Comparison of ENCODE assay signal across 24 cellular contexts in the genomic region with DNA sequence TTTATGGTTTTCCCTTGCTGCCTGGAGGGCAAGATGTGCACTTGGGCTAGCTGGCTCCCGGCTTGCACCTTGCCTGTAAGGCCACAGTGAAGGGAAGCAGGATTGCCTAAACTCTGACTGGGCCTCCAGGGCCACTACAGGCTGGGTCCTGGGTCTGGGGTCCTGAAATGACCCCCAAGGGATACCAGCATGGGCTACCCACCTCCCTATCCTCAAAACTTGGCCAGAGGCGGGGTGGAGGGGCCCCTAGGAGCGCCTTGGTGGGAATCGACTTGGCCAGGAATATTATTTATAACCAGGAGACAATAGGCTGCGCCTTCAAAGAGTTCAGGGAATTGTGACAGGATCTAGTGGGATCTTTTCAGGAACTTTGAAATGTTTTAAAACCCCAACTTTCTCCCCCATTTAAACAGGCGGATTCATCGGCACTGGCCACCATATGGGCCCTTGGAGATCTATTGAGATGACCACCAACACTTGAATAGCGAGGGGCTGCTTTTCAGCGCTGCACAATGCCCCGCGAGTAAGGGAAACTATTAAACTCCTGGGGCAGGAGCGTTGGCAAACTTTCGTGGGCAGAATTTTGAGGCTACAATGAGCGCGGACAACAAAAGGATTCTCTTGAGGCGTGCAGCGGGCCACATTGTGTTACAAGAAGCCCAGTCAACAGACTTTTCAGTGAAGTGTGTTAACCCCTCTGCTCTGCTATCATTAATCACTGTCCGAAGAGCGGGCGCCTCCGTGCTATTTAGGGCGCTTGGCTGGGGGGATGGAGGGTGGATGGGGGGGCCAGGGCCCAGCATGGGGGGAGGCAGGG. TPM values are rescaled to one million over a fixed set of nuclear protein-coding genes. Genes with fewer than 3 reads are reported as not detected.
DNase-seq lines count a peak whose midpoint lies in the region; ATAC-seq, FAIRE-seq and TF ChIP-seq lines count a peak whose summit lies in the region.
"Had no signal": no experiment of that assay in that cellular context is flagged by ENCODE, and none has a peak within 500 bp of the region (broad histone marks: within the 10 kb centered on the region; RNA-seq: fewer than 3 reads in every experiment).

No MANE protein-coding gene starts in this region.

- TF ChIP-seq POLR2A in GM12891 (IDR thresholded peaks at IDR 0.05; ENCODE audit: low read depth, low read length), result no peak

- intact Hi-C loops in cardiac septum (cut with DNase I), result no loop called here
- intact Hi-C loops in left ventricle myocardium superior (cut with micrococcal nuclease), result no loop called here

- H3K4me3 Mint-ChIP-seq in IgD-negative memory B cell, result no peak overlapping the region
- H3K4me3 Mint-ChIP-seq: CD4-positive, alpha-beta T cell; HFFc6 had no signal

- H3K27ac Mint-ChIP-seq in IgD-negative memory B cell, result peak overlapping the region in 2 of 3 donors; percentile 39 to 59
- H3K27ac Mint-ChIP-seq: CD4-positive, alpha-beta T cell; H9; HFFc6 had no signal

- DNase-seq in ecto neural progenitor cell (ENCODE audit: low spot score), result peak; percentile 48
- peak; percentile 55 for DNase-seq in left kidney (ENCODE audit: low read depth, low spot score)
- DNase-seq in retina, result peak; percentile 81
- no peak for DNase-seq in cardiac septum (ENCODE audit: low spot score)
- no peak for DNase-seq in left ventricle myocardium superior
- DNase-seq in GM12891 (ENCODE audit: insufficient read length, low spot score), result no peak
- DNase-seq: AML-193; CD4-positive, alpha-beta T cell; H9; HFFc6; KG1; MG63; NCI-H1105 treated with DMSO at 0.1 percent for 48 hours; NCI-H146; NCI-H1930; NCI-H2107; NCI-H446; NCI-H524 treated with DMSO at 0.1 percent for 48 hours; Right ventricle myocardium superior; RPMI8226 had no signal

- H3K9me3 Mint-ChIP-seq in IgD-negative memory B cell, result peaks cover 3 to 7% (median 5%) of the 10 kb centered on the region in 3 donors
- H3K9me3 Mint-ChIP-seq: HFFc6 had no signal

- no peaks in the 10 kb centered on the region for H3K36me3 Mint-ChIP-seq in IgD-negative memory B cell

- peaks cover 50% of the 10 kb centered on the region for H3K27me3 Mint-ChIP-seq in IgD-negative memory B cell

- ATAC-seq in left ventricle myocardium superior (no peak), GM19397 (IDR thresholded peaks at IDR 0.05; ENCODE audit: unreplicated experiment) (no peak)
- ATAC-seq: A549 had no signal

- FAIRE-seq in GM12891 (lab: Jason Lieb, UNC), result no peak
- FAIRE-seq: A549, D721Med had no signal

- peaks cover 4% of the 10 kb centered on the region in 3 donors for H3K4me1 Mint-ChIP-seq in IgD-negative memory B cell

TF ChIP-seq in GM12891, 5 proteins besides CTCF, POLR2A, EP300 and RAD21:
- no peak for TF ChIP-seq TAF1 (IDR thresholded peaks at IDR 0.05; ENCODE audit: low read depth, low read length)
- TF ChIP-seq POLR2AphosphoS5 (IDR thresholded peaks at IDR 0.05; ENCODE audit: low read depth, low read length), result no peak
- TF ChIP-seq PAX5 (IDR thresholded peaks at IDR 0.05; ENCODE audit: insufficient read depth, low read length, severe bottlenecking), result no peak
- no peak for TF ChIP-seq POU2F2 (IDR thresholded peaks at IDR 0.05; ENCODE audit: low read depth, low read length)
- no peak for TF ChIP-seq SPI1 (IDR thresholded peaks at IDR 0.05; ENCODE audit: low read depth, low read length)

RNA-seq across cellular contexts. Expression of gene PAX6, which starts 15.2 kb away (rescaled TPM):
- polyA plus RNA-seq in IgD-negative memory B cell, result not detected
- total RNA-seq in cardiac septum (0.46 TPM), left ventricle myocardium superior (not detected)
- polyA plus RNA-seq in GM12891 (2012; ENCODE audit: low read depth, missing spikeins), result not detected
- total RNA-seq: CD4-positive, alpha-beta T cell; H9; Right ventricle myocardium superior had no signal

Comparison
In these comparisons a context has a peak if more than half of its experiments do, and no peak if none do; other contexts are left out.
1. DNase-seq: peak in ecto neural progenitor cell (single experiment), left kidney (single experiment) and retina (single experiment); none in cardiac septum (single experiment), left ventricle myocardium superior (single experiment) and GM12891 (single experiment).